1 cellular context compared by ENCODE assay signal in the genomic region with DNA sequence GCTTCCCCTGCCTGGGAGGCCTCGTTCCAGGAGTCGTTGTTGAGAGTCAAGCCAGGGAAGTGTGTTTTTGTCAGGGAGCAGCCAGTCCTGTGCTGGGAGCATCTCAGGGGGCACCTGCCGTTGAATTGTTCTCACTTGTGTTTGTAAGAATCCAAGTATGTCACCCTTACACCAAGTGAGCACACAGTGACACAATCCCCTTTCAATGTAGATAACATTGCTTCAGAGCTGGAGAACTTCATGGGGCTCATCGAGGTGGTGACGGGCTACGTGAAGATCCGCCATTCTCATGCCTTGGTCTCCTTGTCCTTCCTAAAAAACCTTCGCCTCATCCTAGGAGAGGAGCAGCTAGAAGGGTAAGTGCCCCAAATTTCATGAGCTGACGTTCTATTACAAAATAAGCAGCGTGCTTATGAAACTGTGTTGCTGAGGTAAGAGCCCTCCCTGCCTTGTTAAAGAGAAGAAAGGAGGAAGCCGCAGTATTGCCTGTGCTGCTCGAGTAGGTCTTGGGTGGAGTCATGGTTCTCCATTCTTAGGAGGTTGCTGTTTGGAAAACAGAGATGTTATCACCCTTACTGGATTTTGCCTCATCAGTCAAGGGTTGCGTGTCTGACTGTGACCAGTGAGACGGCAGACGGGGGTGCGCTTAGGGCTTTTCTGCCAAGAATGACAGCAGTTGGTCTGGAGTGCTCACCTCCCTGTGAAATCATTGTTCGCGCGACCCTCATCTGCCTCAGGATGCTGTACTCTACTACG.
TF ChIP-seq lines count a peak whose summit lies in the region.

No MANE protein-coding gene starts in this region.

TF ChIP-seq in IMR-90, 13 proteins besides CTCF, POLR2A, EP300 and RAD21 (continued from another document):
- TF ChIP-seq NFE2L2 (IDR thresholded peaks at IDR 0.05; ENCODE audit: low read depth, low read length) (no peak), MAZ (IDR thresholded peaks at IDR 0.05; ENCODE audit: borderline replicate concordance, low read depth, low read length) (no peak)
